35 cellular contexts compared by ENCODE assay signal in the genomic region with DNA sequence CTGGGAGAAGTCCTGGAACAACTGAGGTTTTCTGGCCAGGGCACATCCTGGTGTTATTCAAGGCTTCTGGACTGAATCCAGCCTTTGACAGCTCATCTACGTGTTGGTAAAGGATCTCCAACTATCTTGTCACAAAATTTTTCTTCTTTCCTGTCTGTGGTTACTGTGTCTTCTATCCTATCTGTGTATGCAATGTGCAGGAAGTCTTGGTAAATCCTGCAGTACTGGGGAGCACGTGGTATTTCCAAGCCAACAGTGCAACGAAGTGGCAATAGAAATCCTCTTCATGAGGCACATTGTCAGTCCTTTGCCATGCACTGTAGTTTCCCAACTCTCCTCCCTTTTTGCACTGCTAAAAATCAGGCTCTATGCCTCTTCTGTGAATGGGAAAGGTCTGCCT.
"Had no signal": no experiment of that assay in that cellular context is flagged by ENCODE, and none has a peak within 500 bp of the region (broad histone marks: within the 10 kb centered on the region; RNA-seq: fewer than 3 reads in every experiment).

No MANE protein-coding gene starts in this region.

- H3K27ac ChIP-seq: adrenal gland, body of pancreas, breast epithelium, RWPE1 had no signal

- DNase-seq: activated CD4-positive, alpha-beta memory T cell treated with anti-CD3 and anti-CD28 coated beads for 36 hours; activated CD4-positive, alpha-beta T cell treated with anti-CD3 and anti-CD28 coated beads for 36 hours; activated CD4-positive, alpha-beta T cell treated with anti-CD3 and anti-CD28 coated beads, Interleukin-2, amount 50 U/mL, for 1 hour; activated CD8-positive, alpha-beta memory T cell treated with anti-CD3 and anti-CD28 coated beads, Interleukin-2, amount 50 U/mL, for 4 hours; activated gamma-delta T cell treated with Interleukin-2 at 50 U/mL for 16 hours; activated naive CD4-positive, alpha-beta T cell treated with anti-CD3 and anti-CD28 coated beads for 36 hours; activated T-cell treated with anti-CD3 and anti-CD28 coated beads for 4 hours; activated T-cell treated with anti-CD3 and anti-CD28 coated beads, Interleukin-2, amount 50 U/mL, for 4 hours; adrenal gland; body of pancreas; MM.1S; NCI-H1105; NCI-H1417 treated with DMSO at 0.1 percent for 48 hours; NCI-H187 treated with DMSO at 0.1 percent for 48 hours; NCI-H2081; NCI-H2171 treated with DMSO at 0.1 percent for 48 hours; NCI-H226; NCI-H446 treated with DMSO at 0.1 percent for 48 hours; NCI-H524; PC-3; SIG-M5; SW 1271; T-helper 1 cell; T-helper 2 cell; T-helper 9 cell had no signal

- H3K4me3 Mint-ChIP-seq: activated CD4-positive, alpha-beta memory T cell treated with anti-CD3 and anti-CD28 coated beads for 36 hours; activated CD4-positive, alpha-beta T cell treated with anti-CD3 and anti-CD28 coated beads for 36 hours; activated naive CD4-positive, alpha-beta T cell treated with anti-CD3 and anti-CD28 coated beads for 36 hours; activated T-cell treated with anti-CD3 and anti-CD28 coated beads, Interleukin-2, amount 50 U/mL, for 4 hours; activated T-helper 1 cell treated with anti-CD3 and anti-CD28 coated beads, Interleukin-12 subunit alpha, Interleukin-12 subunit beta, Interleukin-2, Interleukin-4 antibody, amounts not matched to agents 30 ng/mL and 10 ng/mL and 1 ng/mL, durations not matched to agents 14 hours and 24 hours and 36 hours; WTC11 had no signal

- FAIRE-seq: astrocyte, RCC 7860 had no signal

- H3K27ac Mint-ChIP-seq: activated CD4-positive, alpha-beta memory T cell treated with anti-CD3 and anti-CD28 coated beads for 36 hours; activated CD4-positive, alpha-beta T cell treated with anti-CD3 and anti-CD28 coated beads for 36 hours; activated naive CD4-positive, alpha-beta T cell treated with anti-CD3 and anti-CD28 coated beads for 36 hours; activated naive CD4-positive, alpha-beta T cell treated with anti-CD3 and anti-CD28 coated beads, Interleukin-2, amount 50 U/mL, for 72 hours; activated T-helper 1 cell treated with anti-CD3 and anti-CD28 coated beads, Interleukin-12 subunit alpha, Interleukin-12 subunit beta, Interleukin-2, Interleukin-4 antibody, amounts not matched to agents 30 ng/mL and 10 ng/mL and 1 ng/mL, durations not matched to agents 14 hours and 24 hours and 36 hours; WTC11 had no signal

- H3K36me3 ChIP-seq: adrenal gland, breast epithelium had no signal

- H3K4me1 Mint-ChIP-seq: WTC11 had no signal

- H3K9me3 Mint-ChIP-seq: activated CD4-positive, alpha-beta memory T cell treated with anti-CD3 and anti-CD28 coated beads for 36 hours; activated naive CD4-positive, alpha-beta T cell treated with anti-CD3 and anti-CD28 coated beads for 36 hours had no signal

- H3K27me3 ChIP-seq: adrenal gland, body of pancreas, breast epithelium had no signal

- ATAC-seq: activated CD4-positive, alpha-beta T cell treated with anti-CD3 and anti-CD28 coated beads for 36 hours; activated CD4-positive, CD25-positive, alpha-beta regulatory T cell treated with anti-CD3 and anti-CD28 coated beads, Interleukin-2, amount 50 U/mL, for 24 hours; activated naive CD4-positive, alpha-beta T cell treated with anti-CD3 and anti-CD28 coated beads, Interleukin-2, amount 50 U/mL, for 72 hours; activated T-cell treated with anti-CD3 and anti-CD28 coated beads, Interleukin-2, amount 50 U/mL, for 4 hours; body of pancreas; PC-3; Right ventricle myocardium inferior; SK-N-SH treated with all-trans-retinoic acid at 6 μM for 48 hours; WTC11 had no signal

- H3K36me3 Mint-ChIP-seq: activated CD4-positive, alpha-beta memory T cell treated with anti-CD3 and anti-CD28 coated beads for 36 hours had no signal

- H3K4me1 ChIP-seq: adrenal gland, body of pancreas, breast epithelium had no signal

- H3K9me3 ChIP-seq: adrenal gland, body of pancreas had no signal

- H3K4me3 ChIP-seq: adrenal gland, body of pancreas, breast epithelium had no signal
